11 cellular contexts compared by ENCODE assay signal in the genomic region with DNA sequence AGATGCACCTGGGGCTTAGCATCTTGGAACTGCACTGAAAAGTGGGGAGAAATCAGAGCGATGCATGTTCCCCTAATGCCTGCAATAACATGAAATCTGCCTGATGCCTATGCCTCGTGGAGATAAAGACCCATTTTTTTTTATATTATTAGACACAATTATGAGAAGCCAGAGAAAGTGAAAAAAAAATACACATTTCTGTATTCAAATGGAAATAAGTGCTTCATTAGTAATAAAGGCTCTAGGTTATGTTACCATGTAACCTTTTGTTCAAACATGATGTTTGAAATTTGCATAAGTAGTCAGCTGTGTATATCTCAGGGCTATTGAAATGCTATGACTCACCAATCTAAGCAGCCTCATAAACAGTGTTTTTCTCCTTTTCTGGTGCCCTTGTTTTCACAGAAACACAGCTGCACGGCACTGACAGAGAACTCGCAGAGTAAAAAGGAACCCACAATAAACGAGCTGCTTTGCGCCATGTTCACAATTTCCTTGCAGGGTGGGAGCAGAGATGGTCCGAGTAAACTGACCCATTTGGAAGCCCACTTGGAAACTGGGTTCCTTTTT.
DNase-seq lines count a peak whose midpoint lies in the region; ATAC-seq lines count a peak whose summit lies in the region.
"Had no signal": no experiment of that assay in that cellular context is flagged by ENCODE, and none has a peak within 500 bp of the region (broad histone marks: within the 10 kb centered on the region; RNA-seq: fewer than 3 reads in every experiment).

No MANE protein-coding gene starts in this region.

- H3K27me3 Mint-ChIP-seq in CD8-positive, alpha-beta memory T cell = peaks cover 32 to 91% of the 10 kb centered on the region in 2 donors

- peak; percentile 60 for DNase-seq in EL
- peak; percentile 31 for DNase-seq in H4 (ENCODE audit: low spot score)
- peak; percentile 56 for DNase-seq in adipocyte (ENCODE audit: low read depth)
- DNase-seq in midbrain (lab: John Stamatoyannopoulos, UW) = peak; percentile 43
- no peak for DNase-seq in NCI-H2227 (lab: John Stamatoyannopoulos, UW; ENCODE audit: unreplicated experiment)
- DNase-seq in CD8-positive, alpha-beta memory T cell = no peak
- DNase-seq in NCI-H2171 treated with DMSO at 0.1 percent for 48 hours (lab: John Stamatoyannopoulos, UW) = no peak
- no peak for DNase-seq in left ventricle myocardium superior
- DNase-seq: activated CD4-positive, alpha-beta T cell treated with anti-CD3 and anti-CD28 coated beads for 36 hours; adrenal gland had no signal

- no peaks in the 10 kb centered on the region for H3K36me3 ChIP-seq in adipocyte (ENCODE audit: control insufficient read depth, insufficient read depth, low read length, severe bottlenecking)
- no peaks in the 10 kb centered on the region for H3K36me3 ChIP-seq in CD8-positive, alpha-beta memory T cell (ENCODE audit: insufficient read depth, low read length)
- H3K36me3 ChIP-seq: adrenal gland, neural progenitor cell had no signal

- peaks cover 15% of the 10 kb centered on the region for H3K27me3 ChIP-seq in adipocyte (replicated peaks; ENCODE audit: control insufficient read depth, insufficient read depth, low read length)
- no peaks in the 10 kb centered on the region for H3K27me3 ChIP-seq in CD8-positive, alpha-beta memory T cell (ENCODE audit: insufficient read depth, low read length, poor library complexity, severe bottlenecking)
- H3K27me3 ChIP-seq: adrenal gland, neural progenitor cell had no signal

- H3K27ac ChIP-seq in CD8-positive, alpha-beta memory T cell (ENCODE audit: low read depth, low read length) = no peak overlapping the region
- H3K27ac ChIP-seq: adrenal gland, neural progenitor cell had no signal

- no peak overlapping the region for H3K27ac Mint-ChIP-seq in CD8-positive, alpha-beta memory T cell
- H3K27ac Mint-ChIP-seq: activated CD4-positive, alpha-beta T cell treated with anti-CD3 and anti-CD28 coated beads for 36 hours; neural progenitor cell had no signal

- no peak overlapping the region for H3K9ac ChIP-seq in adipocyte (ENCODE audit: low read length)
- H3K9ac ChIP-seq: neural progenitor cell had no signal

- POLR2A ChIA-PET in CD8-positive, alpha-beta memory T cell (lab: Charles Lee) = no interaction called here

- H3K4me3 Mint-ChIP-seq in CD8-positive, alpha-beta memory T cell = no peak overlapping the region
- H3K4me3 Mint-ChIP-seq: activated CD4-positive, alpha-beta T cell treated with anti-CD3 and anti-CD28 coated beads for 36 hours; neural progenitor cell had no signal

- H3K4me3 ChIP-seq in adipocyte (ENCODE audit: low read length) = no peak overlapping the region
- no peak overlapping the region for H3K4me3 ChIP-seq in CD8-positive, alpha-beta memory T cell (ENCODE audit: low read length)
- H3K4me3 ChIP-seq: adrenal gland, neural progenitor cell had no signal

- peaks cover 0 to 4% (median 0%) of the 10 kb centered on the region in 5 donors for H3K9me3 Mint-ChIP-seq in CD8-positive, alpha-beta memory T cell

- H3K4me1 ChIP-seq in adipocyte (ENCODE audit: control insufficient read depth, insufficient read depth, low read length) = peaks cover 9% of the 10 kb centered on the region
- no peaks in the 10 kb centered on the region for H3K4me1 ChIP-seq in CD8-positive, alpha-beta memory T cell (ENCODE audit: insufficient read depth, low read length)
- H3K4me1 ChIP-seq: adrenal gland had no signal

- ATAC-seq in left ventricle myocardium superior = no peak
- ATAC-seq: activated CD4-positive, alpha-beta T cell treated with anti-CD3 and anti-CD28 coated beads for 36 hours had no signal

- no peaks in the 10 kb centered on the region for H3K4me1 Mint-ChIP-seq in CD8-positive, alpha-beta memory T cell
- H3K4me1 Mint-ChIP-seq: activated CD4-positive, alpha-beta T cell treated with anti-CD3 and anti-CD28 coated beads for 36 hours had no signal

- CTCF ChIA-PET in CD8-positive, alpha-beta memory T cell (lab: Charles Lee) = no interaction called here

- intact Hi-C loops in left ventricle myocardium superior (cut with micrococcal nuclease) = no loop called here

- no peaks in the 10 kb centered on the region for H3K36me3 Mint-ChIP-seq in CD8-positive, alpha-beta memory T cell
- H3K36me3 Mint-ChIP-seq: neural progenitor cell had no signal

- H3K9me3 ChIP-seq in adipocyte (ENCODE audit: control insufficient read depth, low read length) = no peaks in the 10 kb centered on the region
- H3K9me3 ChIP-seq in CD8-positive, alpha-beta memory T cell (ENCODE audit: low read length) = no peaks in the 10 kb centered on the region
- H3K9me3 ChIP-seq: adrenal gland had no signal

Comparison
In these comparisons a context has a peak if more than half of its experiments do, and no peak if none do; other contexts are left out.
1. DNase-seq: peak in EL (single experiment), H4 (single experiment), adipocyte (single experiment) and midbrain (single experiment); none in NCI-H2227 (single experiment), CD8-positive, alpha-beta memory T cell (0 of 5), NCI-H2171 treated with DMSO at 0.1 percent for 48 hours (single experiment) and left ventricle myocardium superior (single experiment).